8 cellular contexts compared by ENCODE assay signal in genomic region chr3:20225769-20226168, GRCh38. TPM values are rescaled to one million over a fixed set of nuclear protein-coding genes. Genes with fewer than 3 reads are reported as not detected.
DNase-seq lines count a peak whose midpoint lies in the region; ATAC-seq, FAIRE-seq and TF ChIP-seq lines count a peak whose summit lies in the region.

No MANE protein-coding gene starts in this region.

- TF ChIP-seq CTCF in 22Rv1 (IDR thresholded peaks at IDR 0.05) (peak; percentile 40), OCI-LY7 (conservative IDR thresholded peaks at IDR 0.05; ENCODE audit: low read length) (peak; percentile 50), stomach (IDR thresholded peaks at IDR 0.05) (peak in 4 of 7 experiments; percentile 6 to 56 (median 28)), testis (IDR thresholded peaks at IDR 0.05) (no peak), omental fat pad (IDR thresholded peaks at IDR 0.05) (no peak)

- TF ChIP-seq POLR2A in H54 (IDR thresholded peaks at IDR 0.05; ENCODE audit: low read depth, low read length) = no peak
- no peak for TF ChIP-seq POLR2A in stomach (IDR thresholded peaks at IDR 0.05)
- TF ChIP-seq POLR2A in testis (IDR thresholded peaks at IDR 0.05) = no peak

- H3K4me2 ChIP-seq in OCI-LY7 (ENCODE audit: low read length) = no peak overlapping the region

- no peaks in the 10 kb centered on the region for H3K9me3 ChIP-seq in OCI-LY7 (ENCODE audit: low read length)
- no peaks in the 10 kb centered on the region for H3K9me3 ChIP-seq in stomach
- no peaks in the 10 kb centered on the region for H3K9me3 ChIP-seq in testis

- CTCF ChIA-PET in OCI-LY7 (lab: Charles Lee; ENCODE audit: unreplicated experiment) = no interaction called here

- no peak overlapping the region for H2AFZ ChIP-seq in OCI-LY7 (ENCODE audit: low read length)

- no peaks in the 10 kb centered on the region for H3K79me2 ChIP-seq in OCI-LY7 (ENCODE audit: insufficient read depth, low read depth, low read length)

- H3K4me1 ChIP-seq in OCI-LY7 (ENCODE audit: insufficient read depth, low read length, poor library complexity, severe bottlenecking) (no peaks in the 10 kb centered on the region), stomach (no peaks in the 10 kb centered on the region), testis (no peaks in the 10 kb centered on the region)

- H3K27me3 ChIP-seq in stomach (no peaks in the 10 kb centered on the region), testis (no peaks in the 10 kb centered on the region)

- intact Hi-C loops in OCI-LY7 (cut with micrococcal nuclease; ENCODE audit: unreplicated experiment) = no loop called here
- intact Hi-C loops in stomach (cut with DNase I; ENCODE audit: low total_unique reads) = no loop called here
- intact Hi-C loops in testis (cut with DNase I; ENCODE audit: low total_unique reads) = no loop called here

- H3K4me3 ChIP-seq in OCI-LY7 (ENCODE audit: low read depth, low read length, poor library complexity, severe bottlenecking) = no peak overlapping the region
- H3K4me3 ChIP-seq in stomach = no peak overlapping the region
- no peak overlapping the region for H3K4me3 ChIP-seq in testis

- no peak for TF ChIP-seq EP300 in stomach (IDR thresholded peaks at IDR 0.05)

- no peak for ATAC-seq in HG03097 (IDR thresholded peaks at IDR 0.05; ENCODE audit: low FRiP score, unreplicated experiment)
- ATAC-seq in omental fat pad (ENCODE audit: low FRiP score) = no peak

- H3K27ac ChIP-seq in 22Rv1 = no peak overlapping the region
- no peak overlapping the region for H3K27ac ChIP-seq in OCI-LY7 (ENCODE audit: low read depth, low read length, poor library complexity, severe bottlenecking)
- no peak overlapping the region for H3K27ac ChIP-seq in stomach
- H3K27ac ChIP-seq in testis = no peak overlapping the region

- FAIRE-seq in H54 (lab: Jason Lieb, UNC) = peak; percentile 27

- POLR2A ChIA-PET in OCI-LY7 (lab: Charles Lee) = no interaction called here

- no peak for DNase-seq in H54 (ENCODE audit: insufficient read length, low spot score)
- peak; percentile 10 for DNase-seq in OCI-LY7 (ENCODE audit: low spot score)
- DNase-seq in fibroblast of peridontal ligament (ENCODE audit: extremely low read depth) = peak; percentile 53
- no peak for DNase-seq in stomach
- no peak for DNase-seq in testis
- DNase-seq in omental fat pad (ENCODE audit: low spot score) = no peak

- BruUV-seq in OCI-LY7 (replicated peaks; lab: Mats Ljungman, UMichigan) = no TSS peak

- no peaks in the 10 kb centered on the region for H3K9me2 ChIP-seq in OCI-LY7 (ENCODE audit: insufficient read depth, low read length)

- H3K36me3 ChIP-seq in OCI-LY7 (ENCODE audit: insufficient read depth, low read length) = no peaks in the 10 kb centered on the region
- H3K36me3 ChIP-seq in stomach = no peaks in the 10 kb centered on the region
- no peaks in the 10 kb centered on the region for H3K36me3 ChIP-seq in testis (ENCODE audit: low read depth, missing control alignments)

- WGBS in stomach, 5 donors = 7 to 20% (median 15%) methylated on average over 2 of the region's 2 CpGs
- 54 to 58% methylated on average over 2 of the region's 2 CpGs for WGBS in testis, 2 donors

- no peaks in the 10 kb centered on the region for H4K20me1 ChIP-seq in OCI-LY7 (ENCODE audit: insufficient read depth, low read length)

RNA-seq across cellular contexts. Expression of gene SGO1, which starts 39.8 kb away (rescaled TPM):
- 21.4 and 27.6 TPM in 2 replicates for total RNA-seq in OCI-LY7 (2014; rRNA removed; shearing (Covaris generic))
- total RNA-seq in OCI-LY7 (2022) = 38.8 and 42.1 TPM in 2 replicates
- 1 to 10 TPM in 4 of 5 donors, under 1 TPM in 1; 0.45 to 5.0 (median 3.5) TPM for total RNA-seq in stomach
- polyA plus RNA-seq in stomach = 1 to 10 TPM in 2 of 3 donors, under 1 TPM in 1; 0.76 to 1.8 (median 1.1) TPM
- total RNA-seq in testis = 10 to 100 TPM; 10.0 to 11.9 TPM
- 4.4 TPM for polyA plus RNA-seq in testis (ENCODE audit: insufficient read depth, low read depth, low replicate concordance)
- 1 to 10 TPM in 1 of 4 donors, not detected in 3; 2.3 TPM for total RNA-seq in omental fat pad

Comparison
In these comparisons a context has a peak if more than half of its experiments do, and no peak if none do; other contexts are left out.
1. CTCF ChIP-seq: peak in 22Rv1 (single experiment), OCI-LY7 (single experiment) and stomach (4 of 7); none in testis (0 of 3) and omental fat pad (0 of 3).
2. DNase-seq: peak in OCI-LY7 (single experiment) and fibroblast of peridontal ligament (single experiment); none in H54 (single experiment), stomach (single experiment), testis (single experiment) and omental fat pad (single experiment).